Comparison of ENCODE assay signal across 19 cellular contexts in genomic region chr6:35084041-35084491, GRCh38. TPM values are rescaled to one million over a fixed set of nuclear protein-coding genes. Genes with fewer than 3 reads are reported as not detected.
A peak's percentile ranks its signal among the peaks of the same experiment; 100 is the strongest.
DNase-seq lines count a peak whose midpoint lies in the region; ATAC-seq and TF ChIP-seq lines count a peak whose summit lies in the region.
"Had no signal": no experiment of that assay in that cellular context is flagged by ENCODE, and none has a peak within 500 bp of the region (broad histone marks: within the 10 kb centered on the region; RNA-seq: fewer than 3 reads in every experiment).

No MANE protein-coding gene starts in this region.

- no peak overlapping the region for H3K4me2 ChIP-seq in mammary epithelial cell (ENCODE audit: insufficient read depth, low read depth, low read length)

- H3K79me2 ChIP-seq in mammary epithelial cell (ENCODE audit: insufficient read depth, low read length) = no peaks in the 10 kb centered on the region

- 53% methylated on average over 3 of the region's 14 CpGs for WGBS in mammary epithelial cell (ENCODE audit: low coverage, missing lambda C conversion rate)
- WGBS in thyroid gland, 2 donors = 94% methylated on average over 12 to 14 of the region's 14 CpGs

- TF ChIP-seq POLR2A in breast epithelium (IDR thresholded peaks at IDR 0.05) (no peak), thyroid gland (IDR thresholded peaks at IDR 0.05) (no peak)

- dilution Hi-C loops in mammary epithelial cell (cut with HindIII; ENCODE audit: low sequenced_read_pairs) = no loop called here

- no peaks in the 10 kb centered on the region for H3K27me3 ChIP-seq in breast epithelium
- H3K27me3 ChIP-seq in mammary epithelial cell (ENCODE audit: insufficient read depth, low read length) = no peaks in the 10 kb centered on the region
- H3K27me3 ChIP-seq in thyroid gland = no peaks in the 10 kb centered on the region
- H3K27me3 ChIP-seq: MG63 had no signal

- DNase-seq in breast epithelium (ENCODE audit: low spot score in 2 of 2) = peak in 1 of 2 donors; percentile 45
- DNase-seq in mammary epithelial cell = no peak
- DNase-seq in hippocampal formation (lab: John Stamatoyannopoulos, UW) = peak; percentile 18 to 21
- peak in 8 of 10 donors; percentile 49 to 94 (median 66) for DNase-seq in posterior cingulate gyrus
- no peak for DNase-seq in NCI-H2029 (lab: John Stamatoyannopoulos, UW)
- DNase-seq in germinal center (ENCODE audit: low spot score) = no peak
- DNase-seq in thyroid gland = no peak
- DNase-seq: CD4-positive, alpha-beta memory T cell; effector CD4-positive, alpha-beta T cell; MG63; NCI-H1694; trophoblast cell; WERI-Rb-1 had no signal

- H3K4me1 ChIP-seq in breast epithelium (peaks cover 0 to 6% of the 10 kb centered on the region in 2 donors), mammary epithelial cell (ENCODE audit: insufficient read depth, low read length) (peaks cover 44% of the 10 kb centered on the region), thyroid gland (peaks cover 0 to 2% of the 10 kb centered on the region in 2 donors)

- no peaks in the 10 kb centered on the region for H3K36me3 ChIP-seq in breast epithelium
- H3K36me3 ChIP-seq in mammary epithelial cell (ENCODE audit: insufficient read depth, low read length) = peaks cover 3% of the 10 kb centered on the region
- peaks cover 90 to 95% of the 10 kb centered on the region in 2 donors for H3K36me3 ChIP-seq in thyroid gland

- no peak overlapping the region for H2AFZ ChIP-seq in mammary epithelial cell (ENCODE audit: low read depth, low read length)

- in situ Hi-C loops in mammary epithelial cell (cut with MboI; ENCODE audit: low sequenced_read_pairs in 2 of 2) = no loop called here

- TF ChIP-seq CTCF in breast epithelium (IDR thresholded peaks at IDR 0.05) (no peak), mammary epithelial cell (conservative IDR thresholded peaks at IDR 0.05 in 1 of 2, IDR thresholded peaks at IDR 0.05 in 1 of 2; ENCODE audit: extremely low read depth in 1 of 2, insufficient read depth in 1 of 2, low read depth in 1 of 2, low read length in 2 of 2) (no peak), thyroid gland (IDR thresholded peaks at IDR 0.05) (no peak)

- intact Hi-C loops in breast epithelium (cut with DNase I; ENCODE audit: low total_unique reads) (no loop called here), mammary epithelial cell (cut with micrococcal nuclease) (no loop called here), posterior cingulate gyrus (cut with DNase I) (no loop called here), thyroid gland (cut with DNase I) (no loop called here)

- peak overlapping the region; percentile 17 to 89 for H3K27ac ChIP-seq in breast epithelium
- no peak overlapping the region for H3K27ac ChIP-seq in mammary epithelial cell (ENCODE audit: insufficient read depth, low read depth, low read length)
- no peak overlapping the region for H3K27ac ChIP-seq in thyroid gland
- H3K27ac ChIP-seq: WERI-Rb-1 had no signal

- no peak for ATAC-seq in HG03342 (IDR thresholded peaks at IDR 0.05; ENCODE audit: unreplicated experiment)
- ATAC-seq: Right ventricle myocardium inferior, T-cell had no signal

- CTCF ChIA-PET in mammary epithelial cell (lab: Charles Lee; ENCODE audit: low non-redundant PET) = no interaction called here

- no peak overlapping the region for H3K9ac ChIP-seq in mammary epithelial cell (ENCODE audit: insufficient read depth, low read length)

- H4K20me1 ChIP-seq in mammary epithelial cell (ENCODE audit: insufficient read depth, low read length) = no peaks in the 10 kb centered on the region

- no peaks in the 10 kb centered on the region for H3K9me3 ChIP-seq in breast epithelium
- H3K9me3 ChIP-seq in mammary epithelial cell (replicated peaks; ENCODE audit: insufficient read depth, low read length) = no peaks in the 10 kb centered on the region
- H3K9me3 ChIP-seq in thyroid gland = no peaks in the 10 kb centered on the region
- H3K9me3 ChIP-seq: MG63 had no signal

- no TSS peak for BruUV-seq in mammary epithelial cell (replicated peaks; lab: Mats Ljungman, UMichigan)

- H3K4me3 ChIP-seq in breast epithelium = no peak overlapping the region
- no peak overlapping the region for H3K4me3 ChIP-seq in mammary epithelial cell (replicated peaks in 1 of 3; ENCODE audit: insufficient read depth in 1 of 3, low read depth in 2 of 3, low read length in 3 of 3)
- H3K4me3 ChIP-seq in thyroid gland (replicated peaks in 1 of 3) = no peak overlapping the region
- H3K4me3 ChIP-seq: MG63 had no signal

RNA-seq across cellular contexts. Expression of gene TCP11, which starts 57.1 kb away (rescaled TPM):
- total RNA-seq in breast epithelium (under 1 TPM in 2 of 3 donors, not detected in 1; 0.32 to 0.66 TPM), mammary epithelial cell (not detected), thyroid gland (1 to 10 TPM in 2 of 4 donors, not detected in 2; 1.0 to 2.8 TPM)
- not detected for polyA plus RNA-seq in mammary epithelial cell
- polyA minus RNA-seq in mammary epithelial cell = not detected
- total RNA-seq: activated T-helper 1 cell treated with anti-CD3 and anti-CD28 coated beads, Interleukin-12 subunit alpha, Interleukin-12 subunit beta, Interleukin-2, Interleukin-4 antibody, amounts not matched to agents 30 ng/mL and 10 ng/mL and 1 ng/mL, durations not matched to agents 14 hours and 24 hours and 36 hours; cardiac septum; CD4-positive, alpha-beta memory T cell; NCI-H460; Right ventricle myocardium inferior; T-cell had no signal
- polyA plus RNA-seq: CD4-positive, alpha-beta memory T cell had no signal

Comparison
In these comparisons a context has a peak if more than half of its experiments do, and no peak if none do; other contexts are left out.
1. H3K27ac ChIP-seq: peak in breast epithelium (2 of 2); none in mammary epithelial cell (single experiment) and thyroid gland (0 of 3).
2. DNase-seq: peak in hippocampal formation (2 of 2) and posterior cingulate gyrus (8 of 10); none in mammary epithelial cell (single experiment), NCI-H2029 (single experiment), germinal center (single experiment) and thyroid gland (0 of 2).